In the genomic region with DNA sequence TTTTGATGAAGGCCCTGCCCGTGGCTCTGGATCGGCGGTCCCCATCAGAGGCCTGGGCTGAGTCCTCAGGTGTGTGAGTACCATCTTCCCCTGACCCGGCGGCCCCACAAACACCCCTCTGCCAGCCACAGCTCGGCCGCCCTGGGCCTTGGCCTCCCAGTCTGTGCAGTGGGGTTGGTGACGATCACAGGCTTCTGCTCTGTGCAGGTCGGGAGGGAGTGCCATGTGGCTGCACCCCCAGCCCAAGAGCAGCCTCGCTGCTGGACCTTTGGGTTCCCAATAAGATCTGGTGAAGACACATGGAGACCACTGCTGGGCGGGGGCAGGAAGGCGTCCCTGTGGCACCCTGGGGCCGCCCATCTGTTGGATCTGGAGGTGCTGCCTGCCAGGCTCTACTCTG, we compare ENCODE assay signal across 16 cellular contexts. TPM values are rescaled to one million over a fixed set of nuclear protein-coding genes. Genes with fewer than 3 reads are reported as not detected.
DNase-seq lines count a peak whose midpoint lies in the region; ATAC-seq and TF ChIP-seq lines count a peak whose summit lies in the region.
"Had no signal": no experiment of that assay in that cellular context is flagged by ENCODE, and none has a peak within 500 bp of the region (broad histone marks: within the 10 kb centered on the region; RNA-seq: fewer than 3 reads in every experiment).

No MANE protein-coding gene starts in this region.

- H3K27ac ChIP-seq in left ventricle myocardium inferior (replicated peaks) (peak overlapping the region; percentile 88), epithelial cell of prostate (peak overlapping the region; percentile 96), rectal smooth muscle tissue (ENCODE audit: low read depth, low read length) (peak overlapping the region; percentile 15), uterus (peak overlapping the region; percentile 87 to 100)
- H3K27ac ChIP-seq: cardiac muscle cell had no signal

- no peaks in the 10 kb centered on the region for H3K27me3 ChIP-seq in left ventricle myocardium inferior (ENCODE audit: low read depth)
- no peaks in the 10 kb centered on the region for H3K27me3 ChIP-seq in rectal smooth muscle tissue (ENCODE audit: control insufficient read depth, insufficient read depth, low read length)
- no peaks in the 10 kb centered on the region for H3K27me3 ChIP-seq in uterus
- H3K27me3 ChIP-seq: cardiac muscle cell had no signal

- H3K4me3 ChIP-seq in left ventricle myocardium inferior (no peak overlapping the region), rectal smooth muscle tissue (ENCODE audit: low read length) (no peak overlapping the region), uterus (no peak overlapping the region)
- H3K4me3 ChIP-seq: cardiac muscle cell had no signal

- no peaks in the 10 kb centered on the region for H3K36me3 Mint-ChIP-seq in activated naive CD4-positive, alpha-beta T cell treated with anti-CD3 and anti-CD28 coated beads for 36 hours (ENCODE audit: low read depth)
- H3K36me3 Mint-ChIP-seq: activated naive CD4-positive, alpha-beta T cell treated with anti-CD3 and anti-CD28 coated beads, Interleukin-2, amount 10 ng/mL, durations not matched to agents 7 days and 5 days had no signal

- H3K36me3 ChIP-seq in left ventricle myocardium inferior (peaks cover 67% of the 10 kb centered on the region), rectal smooth muscle tissue (ENCODE audit: control insufficient read depth, insufficient read depth, low read length) (peaks cover 22% of the 10 kb centered on the region), uterus (no peaks in the 10 kb centered on the region)
- H3K36me3 ChIP-seq: cardiac muscle cell had no signal

- H3K27me3 Mint-ChIP-seq in activated naive CD4-positive, alpha-beta T cell treated with anti-CD3 and anti-CD28 coated beads for 36 hours (ENCODE audit: low read depth) = no peaks in the 10 kb centered on the region
- H3K27me3 Mint-ChIP-seq: activated B cell treated with CpG ODN at 0.5 μM for 24 hours; activated naive CD4-positive, alpha-beta T cell treated with anti-CD3 and anti-CD28 coated beads, Interleukin-2, amount 10 ng/mL, durations not matched to agents 7 days and 5 days; stimulated activated naive CD8-positive, alpha-beta T cell treated with anti-CD3 and anti-CD28 coated beads, Interleukin-15, Interleukin-2, amounts not matched to agents 100 ng/mL and 50 ng/mL, for 24 hours had no signal

- TF ChIP-seq CTCF in left ventricle myocardium inferior (IDR thresholded peaks at IDR 0.05; ENCODE audit: borderline replicate concordance) = no peak
- TF ChIP-seq CTCF in uterus (IDR thresholded peaks at IDR 0.05) = no peak

- H3K9me3 ChIP-seq in left ventricle myocardium inferior (replicated peaks) (no peaks in the 10 kb centered on the region), uterus (no peaks in the 10 kb centered on the region)

- H3K9me3 Mint-ChIP-seq in activated naive CD4-positive, alpha-beta T cell treated with anti-CD3 and anti-CD28 coated beads for 36 hours = no peaks in the 10 kb centered on the region
- H3K9me3 Mint-ChIP-seq: activated B cell treated with CpG ODN at 0.5 μM for 24 hours; activated naive CD4-positive, alpha-beta T cell treated with anti-CD3 and anti-CD28 coated beads, Interleukin-2, amount 10 ng/mL, durations not matched to agents 7 days and 5 days; stimulated activated naive CD8-positive, alpha-beta T cell treated with anti-CD3 and anti-CD28 coated beads, Interleukin-15, Interleukin-2, amounts not matched to agents 100 ng/mL and 50 ng/mL, for 24 hours had no signal

- no peak for TF ChIP-seq POLR2A in uterus (IDR thresholded peaks at IDR 0.05)

- H3K27ac Mint-ChIP-seq in activated naive CD4-positive, alpha-beta T cell treated with anti-CD3 and anti-CD28 coated beads for 36 hours = no peak overlapping the region
- H3K27ac Mint-ChIP-seq: activated B cell treated with CpG ODN at 0.5 μM for 24 hours; activated naive CD4-positive, alpha-beta T cell treated with anti-CD3 and anti-CD28 coated beads, Interleukin-2, amount 10 ng/mL, durations not matched to agents 7 days and 5 days; stimulated activated naive CD8-positive, alpha-beta T cell treated with anti-CD3 and anti-CD28 coated beads, Interleukin-15, Interleukin-2, amounts not matched to agents 100 ng/mL and 50 ng/mL, for 24 hours had no signal

- no peak for ATAC-seq in Right ventricle myocardium superior (ENCODE audit: poor library complexity)

- DNase-seq in left ventricle myocardium inferior (no peak), Right ventricle myocardium superior (no peak), epithelial cell of prostate (ENCODE audit: low read depth, low spot score) (no peak), uterus (no peak), DMS114 treated with DMSO at 0.1 percent for 48 hours (lab: John Stamatoyannopoulos, UW; ENCODE audit: unreplicated experiment) (no peak), NCI-H1436 (lab: John Stamatoyannopoulos, UW) (no peak)
- DNase-seq in activated naive CD4-positive, alpha-beta T cell treated with anti-CD3 and anti-CD28 coated beads for 36 hours = no peak
- DNase-seq: activated B cell treated with CpG ODN at 0.5 μM for 24 hours; activated naive CD4-positive, alpha-beta T cell treated with anti-CD3 and anti-CD28 coated beads, Interleukin-2, amount 10 ng/mL, durations not matched to agents 7 days and 5 days; Karpas-422; midbrain; NCI-H1694; NCI-H526 treated with DMSO at 0.1 percent for 48 hours had no signal

- intact Hi-C loops in left ventricle myocardium inferior (cut with micrococcal nuclease) = no loop called here
- intact Hi-C loops in Right ventricle myocardium superior (cut with DNase I) = no loop called here
- intact Hi-C loops in uterus (cut with DNase I; ENCODE audit: low total_unique reads) = no loop called here
- intact Hi-C loops in activated naive CD4-positive, alpha-beta T cell treated with anti-CD3 and anti-CD28 coated beads for 36 hours (cut with micrococcal nuclease) = no loop called here

- H3K4me1 Mint-ChIP-seq in activated naive CD4-positive, alpha-beta T cell treated with anti-CD3 and anti-CD28 coated beads for 36 hours (ENCODE audit: low read depth) = no peaks in the 10 kb centered on the region
- H3K4me1 Mint-ChIP-seq: activated B cell treated with CpG ODN at 0.5 μM for 24 hours; activated naive CD4-positive, alpha-beta T cell treated with anti-CD3 and anti-CD28 coated beads, Interleukin-2, amount 10 ng/mL, durations not matched to agents 7 days and 5 days had no signal

- CTCF ChIA-PET in activated naive CD4-positive, alpha-beta T cell treated with anti-CD3 and anti-CD28 coated beads for 36 hours (lab: Charles Lee) = no interaction called here

- no peak overlapping the region for H3K4me3 Mint-ChIP-seq in activated naive CD4-positive, alpha-beta T cell treated with anti-CD3 and anti-CD28 coated beads for 36 hours
- H3K4me3 Mint-ChIP-seq: activated B cell treated with CpG ODN at 0.5 μM for 24 hours; activated naive CD4-positive, alpha-beta T cell treated with anti-CD3 and anti-CD28 coated beads, Interleukin-2, amount 10 ng/mL, durations not matched to agents 7 days and 5 days; stimulated activated naive CD8-positive, alpha-beta T cell treated with anti-CD3 and anti-CD28 coated beads, Interleukin-15, Interleukin-2, amounts not matched to agents 100 ng/mL and 50 ng/mL, for 24 hours had no signal

- peaks cover 99% of the 10 kb centered on the region for H3K4me1 ChIP-seq in left ventricle myocardium inferior
- H3K4me1 ChIP-seq in rectal smooth muscle tissue (ENCODE audit: control insufficient read depth, insufficient read depth, low read length) = peaks cover 26% of the 10 kb centered on the region
- peaks cover 36 to 69% of the 10 kb centered on the region in 2 donors for H3K4me1 ChIP-seq in uterus

- H3K9ac ChIP-seq in rectal smooth muscle tissue (ENCODE audit: low read length) = no peak overlapping the region

RNA-seq across cellular contexts. Expression of a gene that starts 47.1 kb away (rescaled TPM):
- 101 TPM for total RNA-seq in left ventricle myocardium inferior
- total RNA-seq in Right ventricle myocardium superior = 66.1 TPM
- total RNA-seq in uterus = 10 to 100 TPM in 2 of 4 donors, 1 to 10 TPM in 2; 1.8 to 24.8 (median 14.0) TPM
- total RNA-seq in activated naive CD4-positive, alpha-beta T cell treated with anti-CD3 and anti-CD28 coated beads for 36 hours = 1 to 10 TPM; 4.9 to 6.5 TPM

Comparison
In these comparisons a context has a peak if more than half of its experiments do, and no peak if none do; other contexts are left out.
1. H3K27ac ChIP-seq: peak in every context shown above with its lines; median percentile 96 in epithelial cell of prostate; 94 in uterus; 88 in left ventricle myocardium inferior; 15 in rectal smooth muscle tissue.